2 cellular contexts compared by ENCODE assay signal in the genomic region with DNA sequence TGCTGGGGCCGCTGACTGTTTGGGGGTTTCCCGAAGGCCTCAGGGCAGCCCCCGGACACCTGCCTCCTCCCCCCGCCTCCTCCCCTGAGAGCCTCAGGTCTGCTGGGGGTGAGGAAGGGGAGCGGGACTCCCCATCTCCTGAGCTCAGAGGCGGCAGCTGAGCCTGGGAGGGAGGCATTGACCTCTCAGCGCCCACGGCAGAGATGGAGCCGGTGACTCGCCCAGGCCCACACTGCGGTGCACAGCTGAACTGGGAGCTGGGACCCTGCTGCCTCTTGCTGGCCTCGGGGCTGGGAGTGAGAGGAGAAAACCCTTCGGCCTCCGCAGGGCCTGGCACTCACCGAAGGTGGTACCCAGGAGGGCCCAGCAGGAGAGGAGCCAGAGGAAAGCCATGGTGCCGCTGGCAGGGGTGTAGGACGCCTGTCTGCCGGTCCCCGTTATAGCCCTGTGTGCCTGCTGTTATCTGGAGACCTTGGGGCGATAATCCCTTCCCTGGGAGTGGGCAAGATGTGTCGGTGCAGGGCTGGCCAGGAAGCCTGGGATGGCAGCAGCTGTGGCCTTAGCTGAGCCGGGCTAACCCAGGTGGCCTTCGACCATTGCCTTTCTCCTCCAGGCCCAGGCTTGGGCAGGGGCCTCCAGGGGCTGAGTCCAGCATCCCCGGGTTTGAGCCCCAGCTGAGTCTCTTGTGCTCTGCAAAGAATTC.
TF ChIP-seq lines count a peak whose summit lies in the region.

A gene (minus strand): TSS at position 413 of the 703 bp plus-strand sequence. CDS start 20 bp downstream, at position 393.

TF ChIP-seq in GM23338, 12 proteins besides CTCF, POLR2A, EP300 and RAD21 (continues in another document):
- no peak for TF ChIP-seq STAT1 (IDR thresholded peaks at IDR 0.05; ENCODE audit: unreplicated experiment)
- TF ChIP-seq, protein P1, sequence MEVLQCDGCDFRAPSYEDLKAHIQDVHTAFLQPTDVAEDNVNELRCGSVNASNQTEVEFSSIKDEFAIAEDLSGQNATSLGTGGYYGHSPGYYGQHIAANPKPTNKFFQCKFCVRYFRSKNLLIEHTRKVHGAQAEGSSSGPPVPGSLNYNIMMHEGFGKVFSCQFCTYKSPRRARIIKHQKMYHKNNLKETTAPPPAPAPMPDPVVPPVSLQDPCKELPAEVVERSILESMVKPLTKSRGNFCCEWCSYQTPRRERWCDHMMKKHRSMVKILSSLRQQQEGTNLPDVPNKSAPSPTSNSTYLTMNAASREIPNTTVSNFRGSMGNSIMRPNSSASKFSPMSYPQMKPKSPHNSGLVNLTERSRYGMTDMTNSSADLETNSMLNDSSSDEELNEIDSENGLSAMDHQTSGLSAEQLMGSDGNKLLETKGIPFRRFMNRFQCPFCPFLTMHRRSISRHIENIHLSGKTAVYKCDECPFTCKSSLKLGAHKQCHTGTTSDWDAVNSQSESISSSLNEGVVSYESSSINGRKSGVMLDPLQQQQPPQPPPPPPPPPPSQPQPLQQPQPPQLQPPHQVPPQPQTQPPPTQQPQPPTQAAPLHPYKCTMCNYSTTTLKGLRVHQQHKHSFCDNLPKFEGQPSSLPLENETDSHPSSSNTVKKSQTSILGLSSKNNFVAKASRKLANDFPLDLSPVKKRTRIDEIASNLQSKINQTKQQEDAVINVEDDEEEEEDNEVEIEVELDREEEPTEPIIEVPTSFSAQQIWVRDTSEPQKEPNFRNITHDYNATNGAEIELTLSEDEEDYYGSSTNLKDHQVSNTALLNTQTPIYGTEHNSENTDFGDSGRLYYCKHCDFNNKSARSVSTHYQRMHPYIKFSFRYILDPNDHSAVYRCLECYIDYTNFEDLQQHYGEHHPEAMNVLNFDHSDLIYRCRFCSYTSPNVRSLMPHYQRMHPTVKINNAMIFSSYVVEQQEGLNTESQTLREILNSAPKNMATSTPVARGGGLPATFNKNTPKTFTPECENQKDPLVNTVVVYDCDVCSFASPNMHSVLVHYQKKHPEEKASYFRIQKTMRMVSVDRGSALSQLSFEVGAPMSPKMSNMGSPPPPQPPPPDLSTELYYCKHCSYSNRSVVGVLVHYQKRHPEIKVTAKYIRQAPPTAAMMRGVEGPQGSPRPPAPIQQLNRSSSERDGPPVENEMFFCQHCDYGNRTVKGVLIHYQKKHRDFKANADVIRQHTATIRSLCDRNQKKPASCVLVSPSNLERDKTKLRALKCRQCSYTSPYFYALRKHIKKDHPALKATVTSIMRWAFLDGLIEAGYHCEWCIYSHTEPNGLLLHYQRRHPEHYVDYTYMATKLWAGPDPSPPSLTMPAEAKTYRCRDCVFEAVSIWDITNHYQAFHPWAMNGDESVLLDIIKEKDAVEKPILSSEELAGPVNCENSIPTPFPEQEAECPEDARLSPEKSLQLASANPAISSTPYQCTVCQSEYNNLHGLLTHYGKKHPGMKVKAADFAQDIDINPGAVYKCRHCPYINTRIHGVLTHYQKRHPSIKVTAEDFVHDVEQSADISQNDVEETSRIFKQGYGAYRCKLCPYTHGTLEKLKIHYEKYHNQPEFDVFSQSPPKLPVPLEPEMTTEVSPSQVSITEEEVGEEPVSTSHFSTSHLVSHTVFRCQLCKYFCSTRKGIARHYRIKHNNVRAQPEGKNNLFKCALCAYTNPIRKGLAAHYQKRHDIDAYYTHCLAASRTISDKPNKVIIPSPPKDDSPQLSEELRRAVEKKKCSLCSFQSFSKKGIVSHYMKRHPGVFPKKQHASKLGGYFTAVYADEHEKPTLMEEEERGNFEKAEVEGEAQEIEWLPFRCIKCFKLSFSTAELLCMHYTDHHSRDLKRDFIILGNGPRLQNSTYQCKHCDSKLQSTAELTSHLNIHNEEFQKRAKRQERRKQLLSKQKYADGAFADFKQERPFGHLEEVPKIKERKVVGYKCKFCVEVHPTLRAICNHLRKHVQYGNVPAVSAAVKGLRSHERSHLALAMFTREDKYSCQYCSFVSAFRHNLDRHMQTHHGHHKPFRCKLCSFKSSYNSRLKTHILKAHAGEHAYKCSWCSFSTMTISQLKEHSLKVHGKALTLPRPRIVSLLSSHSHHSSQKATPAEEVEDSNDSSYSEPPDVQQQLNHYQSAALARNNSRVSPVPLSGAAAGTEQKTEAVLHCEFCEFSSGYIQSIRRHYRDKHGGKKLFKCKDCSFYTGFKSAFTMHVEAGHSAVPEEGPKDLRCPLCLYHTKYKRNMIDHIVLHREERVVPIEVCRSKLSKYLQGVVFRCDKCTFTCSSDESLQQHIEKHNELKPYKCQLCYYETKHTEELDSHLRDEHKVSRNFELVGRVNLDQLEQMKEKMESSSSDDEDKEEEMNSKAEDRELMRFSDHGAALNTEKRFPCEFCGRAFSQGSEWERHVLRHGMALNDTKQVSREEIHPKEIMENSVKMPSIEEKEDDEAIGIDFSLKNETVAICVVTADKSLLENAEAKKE (CRISPR knock-in tag; IDR thresholded peaks at IDR 0.05): no peak
- TF ChIP-seq NANOG (IDR thresholded peaks at IDR 0.05; ENCODE audit: borderline replicate concordance): no peak
- TF ChIP-seq, protein P2, sequence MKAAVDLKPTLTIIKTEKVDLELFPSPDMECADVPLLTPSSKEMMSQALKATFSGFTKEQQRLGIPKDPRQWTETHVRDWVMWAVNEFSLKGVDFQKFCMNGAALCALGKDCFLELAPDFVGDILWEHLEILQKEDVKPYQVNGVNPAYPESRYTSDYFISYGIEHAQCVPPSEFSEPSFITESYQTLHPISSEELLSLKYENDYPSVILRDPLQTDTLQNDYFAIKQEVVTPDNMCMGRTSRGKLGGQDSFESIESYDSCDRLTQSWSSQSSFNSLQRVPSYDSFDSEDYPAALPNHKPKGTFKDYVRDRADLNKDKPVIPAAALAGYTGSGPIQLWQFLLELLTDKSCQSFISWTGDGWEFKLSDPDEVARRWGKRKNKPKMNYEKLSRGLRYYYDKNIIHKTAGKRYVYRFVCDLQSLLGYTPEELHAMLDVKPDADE (IDR thresholded peaks at IDR 0.05): no peak
- TF ChIP-seq ZNF331 (CRISPR knock-in tag; IDR thresholded peaks at IDR 0.05; ENCODE audit: low read depth): no peak
- no peak for TF ChIP-seq POLR2AphosphoS5 (IDR thresholded peaks at IDR 0.05; ENCODE audit: low read depth)
- TF ChIP-seq JUNB (IDR thresholded peaks at IDR 0.05; ENCODE audit: unreplicated experiment): no peak
- no peak for TF ChIP-seq ZNF114 (CRISPR knock-in tag; IDR thresholded peaks at IDR 0.05)

TF ChIP-seq in GM12878, 131 proteins besides CTCF, POLR2A, EP300 and RAD21:
- TF ChIP-seq TCF12 (IDR thresholded peaks at IDR 0.05; ENCODE audit: low read depth, low read length) (0 out of 2 replicates have a peak, but pooled peaks have one; percentile 17), KDM1A (IDR thresholded peaks at IDR 0.05; ENCODE audit: borderline replicate concordance) (no peak), DPF2 (IDR thresholded peaks at IDR 0.05) (0 out of 2 replicates have a peak, but pooled peaks have one; percentile 16)
